ENCODE assay signal across 9 cellular contexts in genomic region chr11:416051-416756, GRCh38. TPM values are rescaled to one million over a fixed set of nuclear protein-coding genes. Genes with fewer than 3 reads are reported as not detected.
DNase-seq lines count a peak whose midpoint lies in the region; ATAC-seq and TF ChIP-seq lines count a peak whose summit lies in the region.
"Had no signal": no experiment of that assay in that cellular context is flagged by ENCODE, and none has a peak within 500 bp of the region (broad histone marks: within the 10 kb centered on the region; RNA-seq: fewer than 3 reads in every experiment).

No MANE protein-coding gene starts in this region.

- H4K20me1 ChIP-seq in Loucy (ENCODE audit: insufficient read depth, low read length, poor library complexity, severe bottlenecking), result peaks cover 9% of the 10 kb centered on the region

- H3K4me1 ChIP-seq in Loucy (ENCODE audit: insufficient read depth, low read length, poor library complexity, severe bottlenecking), result peaks cover 28% of the 10 kb centered on the region

- CTCF ChIA-PET in AG04449 (lab: Yijun Ruan, JAX), result interaction anchor here (1.0 to 1.4 kb wide), 3 partner anchors 8 to 34 kb away, joined by 3 to 5 read pairs (median 4); partner anchors contain the start of gene PTDSS2

- peak overlapping the region; percentile 95 to 98 for H3K4me3 Mint-ChIP-seq in effector memory CD8-positive, alpha-beta T cell
- peak overlapping the region; percentile 96 for H3K4me3 Mint-ChIP-seq in natural killer cell

- peaks cover 27 to 32% of the 10 kb centered on the region in 2 donors for H3K4me1 Mint-ChIP-seq in effector memory CD8-positive, alpha-beta T cell (ENCODE audit: low read depth in 2 of 2)
- H3K4me1 Mint-ChIP-seq in natural killer cell, result peaks cover 17 to 49% of the 10 kb centered on the region in 2 donors

- H3K4me3 ChIP-seq in AG04449 (ENCODE audit: low read depth, low read length) (peak overlapping the region; percentile 53), Loucy (ENCODE audit: low read length, poor library complexity, severe bottlenecking) (peak overlapping the region; percentile 96)

- no peaks in the 10 kb centered on the region for H3K9me3 Mint-ChIP-seq in effector memory CD8-positive, alpha-beta T cell
- no peaks in the 10 kb centered on the region for H3K9me3 Mint-ChIP-seq in natural killer cell

- no peaks in the 10 kb centered on the region for H3K9me2 ChIP-seq in Loucy (replicated peaks; ENCODE audit: low read depth, low read length)

- intact Hi-C loops in natural killer cell (cut with micrococcal nuclease), result loop anchor here (5.0 kb wide), 2 partner anchors 149 to 209 kb away; partner anchors contain the start of genes BET1L and RIC8A

- H3K9me3 ChIP-seq in Loucy (ENCODE audit: insufficient read depth, low read depth, low read length), result no peaks in the 10 kb centered on the region

- no peaks in the 10 kb centered on the region for H3K27me3 ChIP-seq in Loucy (ENCODE audit: insufficient read depth, low read length, poor library complexity, severe bottlenecking)

- POLR2A ChIA-PET in AG04449 (lab: Yijun Ruan, JAX), result interaction anchor here (0.6 kb wide), 1 partner anchor 7 kb away, joined by 3 read pairs; no protein-coding TSS in a partner anchor

- H3K36me3 ChIP-seq in Loucy (ENCODE audit: insufficient read depth, low read length), result no peaks in the 10 kb centered on the region

- no peak for ATAC-seq in effector memory CD8-positive, alpha-beta T cell (replicated peaks)
- ATAC-seq in natural killer cell, result peak; percentile 0 to 17 (median 14)
- ATAC-seq in HG03342 (IDR thresholded peaks at IDR 0.05; ENCODE audit: unreplicated experiment), result no peak

- H3K36me3 Mint-ChIP-seq in effector memory CD8-positive, alpha-beta T cell (ENCODE audit: insufficient read depth), result peaks cover 16% of the 10 kb centered on the region
- H3K36me3 Mint-ChIP-seq in natural killer cell, result no peaks in the 10 kb centered on the region

- peaks cover 22% of the 10 kb centered on the region for H3K79me2 ChIP-seq in Loucy (ENCODE audit: insufficient read depth, low read length)

- peak overlapping the region; percentile 50 to 76 for H3K27ac Mint-ChIP-seq in effector memory CD8-positive, alpha-beta T cell
- H3K27ac Mint-ChIP-seq in natural killer cell, result peak overlapping the region; percentile 82 to 84

- no peaks in the 10 kb centered on the region for H3K27me3 Mint-ChIP-seq in effector memory CD8-positive, alpha-beta T cell
- no peaks in the 10 kb centered on the region for H3K27me3 Mint-ChIP-seq in natural killer cell (ENCODE audit: low read depth in 2 of 2)

- H3F3A ChIP-seq in Loucy (ENCODE audit: low read depth), result no peaks in the 10 kb centered on the region

- H3K9ac ChIP-seq in Loucy (ENCODE audit: low read depth, low read length, poor library complexity, severe bottlenecking), result peak overlapping the region; percentile 96

- no peak for TF ChIP-seq CTCF in AG04449 (IDR thresholded peaks at IDR 0.05; ENCODE audit: insufficient read depth, low read length, missing control alignments)
- no peak for TF ChIP-seq CTCF in Loucy (conservative IDR thresholded peaks at IDR 0.05; ENCODE audit: low read length)
- TF ChIP-seq CTCF in natural killer cell (IDR thresholded peaks at IDR 0.05), result no peak

- peak overlapping the region; percentile 92 for H3K4me2 ChIP-seq in Loucy (ENCODE audit: low read depth, low read length, poor library complexity, severe bottlenecking)

- no peak overlapping the region for H2AFZ ChIP-seq in Loucy (ENCODE audit: low read length)

- no peak for DNase-seq in AG04449 (ENCODE audit: low read depth, low spot score)
- DNase-seq in effector memory CD8-positive, alpha-beta T cell, result no peak
- DNase-seq in natural killer cell, result peak; percentile 19
- no peak for DNase-seq in activated effector memory CD4-positive, alpha-beta T cell treated with anti-CD3 and anti-CD28 coated beads, Interleukin-2, amount 50 U/mL, for 16 hours
- no peak for DNase-seq in Kasumi-1 (lab: John Stamatoyannopoulos, UW)
- DNase-seq in NCI-H1092 treated with DMSO at 0.1 percent for 48 hours (lab: John Stamatoyannopoulos, UW), result no peak
- DNase-seq: NCI-H1436 had no signal

RNA-seq across cellular contexts. Expression of gene SIGIRR, which starts 1.4 kb away (rescaled TPM):
- 100 to 1,000 TPM; 619 to 690 (median 666) TPM for total RNA-seq in natural killer cell

RNA-seq across cellular contexts. Expression of gene PKP3, which starts 22.2 kb away (rescaled TPM):
- under 1 TPM in 2 of 3 donors, not detected in 1; 0.29 to 0.56 TPM for total RNA-seq in natural killer cell

RNA-seq across cellular contexts. Expression of gene ANO9, which starts 25.6 kb away (rescaled TPM):
- total RNA-seq in natural killer cell, result 10 to 100 TPM; 15.1 to 21.3 (median 15.1) TPM

RNA-seq across cellular contexts. Expression of gene PTDSS2, which starts 33.9 kb away (rescaled TPM):
- 10 to 100 TPM; 21.5 to 25.1 (median 23.4) TPM for total RNA-seq in natural killer cell

RNA-seq across cellular contexts. Expression of gene B4GALNT4, which starts 46.9 kb away (rescaled TPM):
- 1 to 10 TPM in 2 of 3 donors, under 1 TPM in 1; 0.66 to 1.5 (median 1.5) TPM for total RNA-seq in natural killer cell

Comparison
In these comparisons a context has a peak if more than half of its experiments do, and no peak if none do; other contexts are left out.
1. ATAC-seq: peak in natural killer cell (3 of 3); none in effector memory CD8-positive, alpha-beta T cell (single experiment) and HG03342 (single experiment).